In genomic region chrX:141049878-141050277, GRCh38 we compare ENCODE assay signal across 21 cellular contexts. TPM values are rescaled to one million over a fixed set of nuclear protein-coding genes. Genes with fewer than 3 reads are reported as not detected.
"Had no signal": no experiment of that assay in that cellular context is flagged by ENCODE, and none has a peak within 500 bp of the region (broad histone marks: within the 10 kb centered on the region; RNA-seq: fewer than 3 reads in every experiment).

No MANE protein-coding gene starts in this region.

RNA-seq across cellular contexts. Expression of gene SPANXB1, which starts 47.5 kb away (rescaled TPM):
- total RNA-seq: activated naive CD4-positive, alpha-beta T cell treated with anti-CD3 and anti-CD28 coated beads for 36 hours; activated naive CD4-positive, alpha-beta T cell treated with anti-CD3 and anti-CD28 coated beads, Interleukin-2, amount 50 U/mL, for 72 hours; activated naive CD8-positive, alpha-beta T cell treated with anti-CD3 and anti-CD28 coated beads for 36 hours; activated naive CD8-positive, alpha-beta T cell treated with anti-CD3 and anti-CD28 coated beads, Interleukin-2, amount 10 ng/mL, durations not matched to agents 7 days and 5 days; activated T-cell treated with anti-CD3 and anti-CD28 coated beads, Interleukin-2, amount 50 U/mL, for 4 hours; activated T-cell treated with anti-CD3 and anti-CD28 coated beads, Interleukin-2, amount 50 U/mL, for 72 hours; activated T-helper 1 cell treated with anti-CD3 and anti-CD28 coated beads, Interleukin-12 subunit alpha, Interleukin-12 subunit beta, Interleukin-2, Interleukin-4 antibody, amounts not matched to agents 30 ng/mL and 10 ng/mL and 1 ng/mL, durations not matched to agents 14 hours and 24 hours and 36 hours; activated T-helper 17 cell treated with anti-CD3 and anti-CD28 coated beads, Interleukin-2, amount 50 U/mL, for 72 hours; activated T-helper 2 cell treated with anti-CD3 and anti-CD28 coated beads, Interferon-gamma antibody, Interleukin-2, Interleukin-4, amounts not matched to agents 10 μg/mL and 5 μg/mL and 100 μg/mL, durations not matched to agents 14 hours and 24 hours and 36 hours; adrenal gland; aorta; ascending aorta; astrocyte; body of pancreas; breast epithelium; bronchial epithelial cell; cardiac muscle cell; cardiac septum; cerebellum; chondrocyte had no signal
- polyA plus RNA-seq: adipose tissue, adrenal gland, aorta, cardiac muscle cell had no signal
